Comparison of ENCODE assay signal across 1 cellular context in the genomic region with DNA sequence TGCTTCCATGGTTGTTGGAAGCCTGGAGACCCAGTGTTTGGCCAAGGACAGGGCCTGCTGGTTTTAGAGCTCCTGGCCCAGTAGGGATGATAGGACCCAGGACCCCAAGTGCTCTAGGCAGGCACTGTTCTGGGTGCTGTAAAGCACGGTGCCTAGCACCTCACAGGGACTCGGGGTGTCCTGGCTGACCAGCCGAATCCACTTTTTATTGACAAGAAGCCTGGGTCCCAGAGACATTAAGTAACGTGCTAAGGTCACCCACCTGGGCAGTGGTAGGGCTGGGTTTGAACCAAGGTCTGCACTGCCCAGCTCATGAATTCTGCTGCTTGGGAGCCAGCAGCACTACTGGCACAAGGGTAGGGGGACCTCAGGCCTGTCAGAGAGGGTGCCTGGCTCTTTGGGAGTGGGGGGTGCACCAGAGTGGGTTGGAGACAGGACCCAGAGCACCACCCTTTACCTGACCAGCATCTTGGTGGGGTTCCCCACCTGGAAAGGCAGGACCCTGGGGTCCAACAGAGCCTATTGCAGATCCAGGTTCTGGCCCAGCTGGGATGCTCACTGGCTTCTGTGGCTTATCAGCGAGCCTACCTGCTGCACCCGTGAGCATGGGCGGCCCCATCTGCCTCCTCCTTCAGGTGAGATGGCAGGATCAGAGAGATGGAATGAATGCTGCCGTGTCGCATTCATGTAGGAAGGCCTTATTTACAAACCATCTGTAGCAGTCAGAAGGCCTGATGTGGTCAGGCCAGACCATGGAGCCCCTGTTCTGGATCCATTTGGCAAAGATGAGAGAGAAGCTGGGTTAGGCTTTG.
TF ChIP-seq lines count a peak whose summit lies in the region.

No MANE protein-coding gene starts in this region.

TF ChIP-seq in WTC11, 78 proteins besides CTCF, POLR2A, EP300 and RAD21 (continued from another document):
- TF ChIP-seq, protein P1, sequence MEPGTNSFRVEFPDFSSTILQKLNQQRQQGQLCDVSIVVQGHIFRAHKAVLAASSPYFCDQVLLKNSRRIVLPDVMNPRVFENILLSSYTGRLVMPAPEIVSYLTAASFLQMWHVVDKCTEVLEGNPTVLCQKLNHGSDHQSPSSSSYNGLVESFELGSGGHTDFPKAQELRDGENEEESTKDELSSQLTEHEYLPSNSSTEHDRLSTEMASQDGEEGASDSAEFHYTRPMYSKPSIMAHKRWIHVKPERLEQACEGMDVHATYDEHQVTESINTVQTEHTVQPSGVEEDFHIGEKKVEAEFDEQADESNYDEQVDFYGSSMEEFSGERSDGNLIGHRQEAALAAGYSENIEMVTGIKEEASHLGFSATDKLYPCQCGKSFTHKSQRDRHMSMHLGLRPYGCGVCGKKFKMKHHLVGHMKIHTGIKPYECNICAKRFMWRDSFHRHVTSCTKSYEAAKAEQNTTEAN (CRISPR knock-in tag; IDR thresholded peaks at IDR 0.05): no peak
- TF ChIP-seq TEAD1 (CRISPR knock-in tag; IDR thresholded peaks at IDR 0.05) (no peak), FOXK1 (CRISPR knock-in tag; IDR thresholded peaks at IDR 0.05) (no peak), ZNF671 (CRISPR knock-in tag; IDR thresholded peaks at IDR 0.05) (no peak), PRRX2 (CRISPR knock-in tag; IDR thresholded peaks at IDR 0.05) (no peak), SOX15 (CRISPR knock-in tag; IDR thresholded peaks at IDR 0.05) (no peak)
- TF ChIP-seq, protein P2, sequence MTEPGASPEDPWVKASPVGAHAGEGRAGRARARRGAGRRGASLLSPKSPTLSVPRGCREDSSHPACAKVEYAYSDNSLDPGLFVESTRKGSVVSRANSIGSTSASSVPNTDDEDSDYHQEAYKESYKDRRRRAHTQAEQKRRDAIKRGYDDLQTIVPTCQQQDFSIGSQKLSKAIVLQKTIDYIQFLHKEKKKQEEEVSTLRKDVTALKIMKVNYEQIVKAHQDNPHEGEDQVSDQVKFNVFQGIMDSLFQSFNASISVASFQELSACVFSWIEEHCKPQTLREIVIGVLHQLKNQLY (CRISPR knock-in tag; IDR thresholded peaks at IDR 0.05): no peak
- TF ChIP-seq, protein P3, sequence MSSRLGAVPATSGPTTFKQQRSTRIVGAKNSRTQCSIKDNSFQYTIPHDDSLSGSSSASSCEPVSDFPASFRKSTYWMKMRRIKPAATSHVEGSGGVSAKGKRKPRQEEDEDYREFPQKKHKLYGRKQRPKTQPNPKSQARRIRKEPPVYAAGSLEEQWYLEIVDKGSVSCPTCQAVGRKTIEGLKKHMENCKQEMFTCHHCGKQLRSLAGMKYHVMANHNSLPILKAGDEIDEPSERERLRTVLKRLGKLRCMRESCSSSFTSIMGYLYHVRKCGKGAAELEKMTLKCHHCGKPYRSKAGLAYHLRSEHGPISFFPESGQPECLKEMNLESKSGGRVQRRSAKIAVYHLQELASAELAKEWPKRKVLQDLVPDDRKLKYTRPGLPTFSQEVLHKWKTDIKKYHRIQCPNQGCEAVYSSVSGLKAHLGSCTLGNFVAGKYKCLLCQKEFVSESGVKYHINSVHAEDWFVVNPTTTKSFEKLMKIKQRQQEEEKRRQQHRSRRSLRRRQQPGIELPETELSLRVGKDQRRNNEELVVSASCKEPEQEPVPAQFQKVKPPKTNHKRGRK (CRISPR knock-in tag; IDR thresholded peaks at IDR 0.05; ENCODE audit: borderline replicate concordance): no peak
- TF ChIP-seq, protein P4, sequence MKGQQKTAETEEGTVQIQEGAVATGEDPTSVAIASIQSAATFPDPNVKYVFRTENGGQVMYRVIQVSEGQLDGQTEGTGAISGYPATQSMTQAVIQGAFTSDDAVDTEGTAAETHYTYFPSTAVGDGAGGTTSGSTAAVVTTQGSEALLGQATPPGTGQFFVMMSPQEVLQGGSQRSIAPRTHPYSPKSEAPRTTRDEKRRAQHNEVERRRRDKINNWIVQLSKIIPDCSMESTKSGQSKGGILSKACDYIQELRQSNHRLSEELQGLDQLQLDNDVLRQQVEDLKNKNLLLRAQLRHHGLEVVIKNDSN (CRISPR knock-in tag; IDR thresholded peaks at IDR 0.05): no peak
- TF ChIP-seq, protein P5, sequence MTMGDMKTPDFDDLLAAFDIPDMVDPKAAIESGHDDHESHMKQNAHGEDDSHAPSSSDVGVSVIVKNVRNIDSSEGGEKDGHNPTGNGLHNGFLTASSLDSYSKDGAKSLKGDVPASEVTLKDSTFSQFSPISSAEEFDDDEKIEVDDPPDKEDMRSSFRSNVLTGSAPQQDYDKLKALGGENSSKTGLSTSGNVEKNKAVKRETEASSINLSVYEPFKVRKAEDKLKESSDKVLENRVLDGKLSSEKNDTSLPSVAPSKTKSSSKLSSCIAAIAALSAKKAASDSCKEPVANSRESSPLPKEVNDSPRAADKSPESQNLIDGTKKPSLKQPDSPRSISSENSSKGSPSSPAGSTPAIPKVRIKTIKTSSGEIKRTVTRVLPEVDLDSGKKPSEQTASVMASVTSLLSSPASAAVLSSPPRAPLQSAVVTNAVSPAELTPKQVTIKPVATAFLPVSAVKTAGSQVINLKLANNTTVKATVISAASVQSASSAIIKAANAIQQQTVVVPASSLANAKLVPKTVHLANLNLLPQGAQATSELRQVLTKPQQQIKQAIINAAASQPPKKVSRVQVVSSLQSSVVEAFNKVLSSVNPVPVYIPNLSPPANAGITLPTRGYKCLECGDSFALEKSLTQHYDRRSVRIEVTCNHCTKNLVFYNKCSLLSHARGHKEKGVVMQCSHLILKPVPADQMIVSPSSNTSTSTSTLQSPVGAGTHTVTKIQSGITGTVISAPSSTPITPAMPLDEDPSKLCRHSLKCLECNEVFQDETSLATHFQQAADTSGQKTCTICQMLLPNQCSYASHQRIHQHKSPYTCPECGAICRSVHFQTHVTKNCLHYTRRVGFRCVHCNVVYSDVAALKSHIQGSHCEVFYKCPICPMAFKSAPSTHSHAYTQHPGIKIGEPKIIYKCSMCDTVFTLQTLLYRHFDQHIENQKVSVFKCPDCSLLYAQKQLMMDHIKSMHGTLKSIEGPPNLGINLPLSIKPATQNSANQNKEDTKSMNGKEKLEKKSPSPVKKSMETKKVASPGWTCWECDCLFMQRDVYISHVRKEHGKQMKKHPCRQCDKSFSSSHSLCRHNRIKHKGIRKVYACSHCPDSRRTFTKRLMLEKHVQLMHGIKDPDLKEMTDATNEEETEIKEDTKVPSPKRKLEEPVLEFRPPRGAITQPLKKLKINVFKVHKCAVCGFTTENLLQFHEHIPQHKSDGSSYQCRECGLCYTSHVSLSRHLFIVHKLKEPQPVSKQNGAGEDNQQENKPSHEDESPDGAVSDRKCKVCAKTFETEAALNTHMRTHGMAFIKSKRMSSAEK (CRISPR knock-in tag; IDR thresholded peaks at IDR 0.05; ENCODE audit: borderline replicate concordance): no peak
- TF ChIP-seq, protein P6, sequence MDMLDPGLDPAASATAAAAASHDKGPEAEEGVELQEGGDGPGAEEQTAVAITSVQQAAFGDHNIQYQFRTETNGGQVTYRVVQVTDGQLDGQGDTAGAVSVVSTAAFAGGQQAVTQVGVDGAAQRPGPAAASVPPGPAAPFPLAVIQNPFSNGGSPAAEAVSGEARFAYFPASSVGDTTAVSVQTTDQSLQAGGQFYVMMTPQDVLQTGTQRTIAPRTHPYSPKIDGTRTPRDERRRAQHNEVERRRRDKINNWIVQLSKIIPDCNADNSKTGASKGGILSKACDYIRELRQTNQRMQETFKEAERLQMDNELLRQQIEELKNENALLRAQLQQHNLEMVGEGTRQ (CRISPR knock-in tag; IDR thresholded peaks at IDR 0.05): no peak
